1 cellular context compared by ENCODE assay signal in genomic region chr9:128656416-128657343, GRCh38.
TF ChIP-seq lines count a peak whose summit lies in the region.

TSS of gene DYNC2I2 (minus strand) at chr9:128656847. CDS start at chr9:128656726, 121 bp downstream.

TF ChIP-seq in GM12878, 131 proteins besides CTCF, POLR2A, EP300 and RAD21 (continued from another document):
- no peak for TF ChIP-seq ZZZ3 (IDR thresholded peaks at IDR 0.05; ENCODE audit: control insufficient read depth, insufficient read length, low read depth)
- TF ChIP-seq BRCA1 (IDR thresholded peaks at IDR 0.05; ENCODE audit: low read depth, low read length): no peak
- TF ChIP-seq SIX5 (IDR thresholded peaks at IDR 0.05; ENCODE audit: low read depth, low read length, severe bottlenecking): peak; percentile 53
- peak; percentile 10 for TF ChIP-seq BCL3 (IDR thresholded peaks at IDR 0.05; ENCODE audit: borderline replicate concordance, insufficient read depth, low read depth, low read length, poor library complexity, severe bottlenecking)
- TF ChIP-seq BHLHE40 (IDR thresholded peaks at IDR 0.05; ENCODE audit: borderline replicate concordance in 1 of 2, low read depth in 2 of 2, low read length in 1 of 2): peak; percentile 90 to 97
- TF ChIP-seq, protein P1, sequence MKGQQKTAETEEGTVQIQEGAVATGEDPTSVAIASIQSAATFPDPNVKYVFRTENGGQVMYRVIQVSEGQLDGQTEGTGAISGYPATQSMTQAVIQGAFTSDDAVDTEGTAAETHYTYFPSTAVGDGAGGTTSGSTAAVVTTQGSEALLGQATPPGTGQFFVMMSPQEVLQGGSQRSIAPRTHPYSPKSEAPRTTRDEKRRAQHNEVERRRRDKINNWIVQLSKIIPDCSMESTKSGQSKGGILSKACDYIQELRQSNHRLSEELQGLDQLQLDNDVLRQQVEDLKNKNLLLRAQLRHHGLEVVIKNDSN (IDR thresholded peaks at IDR 0.05; ENCODE audit: borderline replicate concordance, extremely low read length, insufficient read depth, low read depth, low read length): no peak
- TF ChIP-seq BCLAF1 (IDR thresholded peaks at IDR 0.05): peak; percentile 59; the same call in 1 of the 2 replicates
- no peak for TF ChIP-seq JUND (IDR thresholded peaks at IDR 0.05; ENCODE audit: low read depth, low read length)
- peak; percentile 97 for TF ChIP-seq LARP7 (IDR thresholded peaks at IDR 0.05)
- TF ChIP-seq RFX5 (IDR thresholded peaks at IDR 0.05; ENCODE audit: low read depth, low read length): no peak
- TF ChIP-seq TCF12 (IDR thresholded peaks at IDR 0.05; ENCODE audit: low read depth, low read length): peak; percentile 35; the same call in 1 of the 2 replicates
- TF ChIP-seq, protein P2, sequence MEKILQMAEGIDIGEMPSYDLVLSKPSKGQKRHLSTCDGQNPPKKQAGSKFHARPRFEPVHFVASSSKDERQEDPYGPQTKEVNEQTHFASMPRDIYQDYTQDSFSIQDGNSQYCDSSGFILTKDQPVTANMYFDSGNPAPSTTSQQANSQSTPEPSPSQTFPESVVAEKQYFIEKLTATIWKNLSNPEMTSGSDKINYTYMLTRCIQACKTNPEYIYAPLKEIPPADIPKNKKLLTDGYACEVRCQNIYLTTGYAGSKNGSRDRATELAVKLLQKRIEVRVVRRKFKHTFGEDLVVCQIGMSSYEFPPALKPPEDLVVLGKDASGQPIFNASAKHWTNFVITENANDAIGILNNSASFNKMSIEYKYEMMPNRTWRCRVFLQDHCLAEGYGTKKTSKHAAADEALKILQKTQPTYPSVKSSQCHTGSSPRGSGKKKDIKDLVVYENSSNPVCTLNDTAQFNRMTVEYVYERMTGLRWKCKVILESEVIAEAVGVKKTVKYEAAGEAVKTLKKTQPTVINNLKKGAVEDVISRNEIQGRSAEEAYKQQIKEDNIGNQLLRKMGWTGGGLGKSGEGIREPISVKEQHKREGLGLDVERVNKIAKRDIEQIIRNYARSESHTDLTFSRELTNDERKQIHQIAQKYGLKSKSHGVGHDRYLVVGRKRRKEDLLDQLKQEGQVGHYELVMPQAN (conservative IDR thresholded peaks at IDR 0.05): peak; percentile 86
- TF ChIP-seq POLR2AphosphoS2 (IDR thresholded peaks at IDR 0.05; ENCODE audit: low read depth, low read length): 0 out of 2 replicates have a peak, but pooled peaks have one; percentile 70
- 0 out of 2 replicates have a peak, but pooled peaks have one; percentile 36 for TF ChIP-seq PML (IDR thresholded peaks at IDR 0.05; ENCODE audit: low read length)
- 0 out of 2 replicates have a peak, but pooled peaks have one; percentile 61 for TF ChIP-seq NFXL1 (IDR thresholded peaks at IDR 0.05; ENCODE audit: borderline replicate concordance)
- TF ChIP-seq GATAD2B (conservative IDR thresholded peaks at IDR 0.05; ENCODE audit: low read depth): peak; percentile 98
- peak; percentile 89; the same call in 1 of the 2 replicates for TF ChIP-seq RB1 (IDR thresholded peaks at IDR 0.05; ENCODE audit: borderline replicate concordance)
- no peak; the same call in 1 of the 2 replicates for TF ChIP-seq SMC3 (IDR thresholded peaks at IDR 0.05; ENCODE audit: borderline replicate concordance, low read length)
- TF ChIP-seq POLR2AphosphoS5 (IDR thresholded peaks at IDR 0.05; ENCODE audit: low read length): peak; percentile 85
- no peak for TF ChIP-seq CHD4 (IDR thresholded peaks at IDR 0.05)
- TF ChIP-seq FOS (IDR thresholded peaks at IDR 0.05; ENCODE audit: borderline replicate concordance, extremely low read depth, insufficient read length): no peak
- no peak; the same call in 1 of the 2 replicates for TF ChIP-seq CHD1 (IDR thresholded peaks at IDR 0.05; ENCODE audit: low read depth, low read length)
- no peak for TF ChIP-seq TCF7 (IDR thresholded peaks at IDR 0.05; ENCODE audit: borderline replicate concordance)
- TF ChIP-seq IKZF2 (IDR thresholded peaks at IDR 0.05): peak; percentile 85 to 94
- TF ChIP-seq ZSCAN29 (IDR thresholded peaks at IDR 0.05): peak; percentile 68; the same call in 1 of the 2 replicates
- TF ChIP-seq IRF4 (IDR thresholded peaks at IDR 0.05; ENCODE audit: low read depth, low read length): no peak; the same call in 1 of the 2 replicates
- peak; percentile 85 for TF ChIP-seq BACH1 (IDR thresholded peaks at IDR 0.05; ENCODE audit: borderline replicate concordance)
- 0 out of 2 replicates have a peak, but pooled peaks have one; percentile 2 for TF ChIP-seq MTA3 (IDR thresholded peaks at IDR 0.05; ENCODE audit: borderline replicate concordance, low read length)
- TF ChIP-seq SPI1 (IDR thresholded peaks at IDR 0.05; ENCODE audit: borderline replicate concordance, insufficient read depth, low read depth, low read length): peak; percentile 50; the same call in 1 of the 2 replicates
- 0 out of 2 replicates have a peak, but pooled peaks have one; percentile 64 for TF ChIP-seq HDGF (IDR thresholded peaks at IDR 0.05)
- TF ChIP-seq BMI1 (IDR thresholded peaks at IDR 0.05; ENCODE audit: borderline replicate concordance): peak; percentile 93
- TF ChIP-seq NR2C2 (IDR thresholded peaks at IDR 0.05; ENCODE audit: borderline replicate concordance, control insufficient read depth, insufficient read length, low read depth): no peak
- peak; percentile 94 for TF ChIP-seq NR2C1 (IDR thresholded peaks at IDR 0.05)
- TF ChIP-seq ZNF24 (IDR thresholded peaks at IDR 0.05): 0 out of 2 replicates have a peak, but pooled peaks have one; percentile 19
- TF ChIP-seq ATF2 (IDR thresholded peaks at IDR 0.05; ENCODE audit: low read length): no peak
- TF ChIP-seq KDM1A (IDR thresholded peaks at IDR 0.05; ENCODE audit: borderline replicate concordance): no peak
- no peak for TF ChIP-seq MEF2A (IDR thresholded peaks at IDR 0.05; ENCODE audit: insufficient read depth, low read depth, low read length)
- TF ChIP-seq MLLT1 (IDR thresholded peaks at IDR 0.05): peak; percentile 91
- no peak for TF ChIP-seq ZNF622 (IDR thresholded peaks at IDR 0.05)
- peak; percentile 60 for TF ChIP-seq E4F1 (IDR thresholded peaks at IDR 0.05; ENCODE audit: borderline replicate concordance, partially characterized antibody)
- no peak for TF ChIP-seq MYB (IDR thresholded peaks at IDR 0.05; ENCODE audit: borderline replicate concordance, low read depth, low read length)
- peak; percentile 91; the same call in 1 of the 2 replicates for TF ChIP-seq RCOR1 (conservative IDR thresholded peaks at IDR 0.05; ENCODE audit: low read depth, low read length)
- peak; percentile 84 for TF ChIP-seq SMARCA5 (IDR thresholded peaks at IDR 0.05)
- TF ChIP-seq PAX8 (IDR thresholded peaks at IDR 0.05): peak; percentile 98
- TF ChIP-seq FOXK2 (IDR thresholded peaks at IDR 0.05): no peak
- TF ChIP-seq IKZF1 (conservative IDR thresholded peaks at IDR 0.05): peak; percentile 99
- peak; percentile 73 for TF ChIP-seq HCFC1 (IDR thresholded peaks at IDR 0.05; ENCODE audit: low read length)
- peak; percentile 65; the same call in 1 of the 2 replicates for TF ChIP-seq EED (IDR thresholded peaks at IDR 0.05; ENCODE audit: low read depth)
- peak; percentile 60; the same call in 1 of the 2 replicates for TF ChIP-seq RUNX3 (IDR thresholded peaks at IDR 0.05; ENCODE audit: low read length)
- TF ChIP-seq SP1 (IDR thresholded peaks at IDR 0.05; ENCODE audit: low read depth, low read length): peak; percentile 5
- TF ChIP-seq, protein P3, sequence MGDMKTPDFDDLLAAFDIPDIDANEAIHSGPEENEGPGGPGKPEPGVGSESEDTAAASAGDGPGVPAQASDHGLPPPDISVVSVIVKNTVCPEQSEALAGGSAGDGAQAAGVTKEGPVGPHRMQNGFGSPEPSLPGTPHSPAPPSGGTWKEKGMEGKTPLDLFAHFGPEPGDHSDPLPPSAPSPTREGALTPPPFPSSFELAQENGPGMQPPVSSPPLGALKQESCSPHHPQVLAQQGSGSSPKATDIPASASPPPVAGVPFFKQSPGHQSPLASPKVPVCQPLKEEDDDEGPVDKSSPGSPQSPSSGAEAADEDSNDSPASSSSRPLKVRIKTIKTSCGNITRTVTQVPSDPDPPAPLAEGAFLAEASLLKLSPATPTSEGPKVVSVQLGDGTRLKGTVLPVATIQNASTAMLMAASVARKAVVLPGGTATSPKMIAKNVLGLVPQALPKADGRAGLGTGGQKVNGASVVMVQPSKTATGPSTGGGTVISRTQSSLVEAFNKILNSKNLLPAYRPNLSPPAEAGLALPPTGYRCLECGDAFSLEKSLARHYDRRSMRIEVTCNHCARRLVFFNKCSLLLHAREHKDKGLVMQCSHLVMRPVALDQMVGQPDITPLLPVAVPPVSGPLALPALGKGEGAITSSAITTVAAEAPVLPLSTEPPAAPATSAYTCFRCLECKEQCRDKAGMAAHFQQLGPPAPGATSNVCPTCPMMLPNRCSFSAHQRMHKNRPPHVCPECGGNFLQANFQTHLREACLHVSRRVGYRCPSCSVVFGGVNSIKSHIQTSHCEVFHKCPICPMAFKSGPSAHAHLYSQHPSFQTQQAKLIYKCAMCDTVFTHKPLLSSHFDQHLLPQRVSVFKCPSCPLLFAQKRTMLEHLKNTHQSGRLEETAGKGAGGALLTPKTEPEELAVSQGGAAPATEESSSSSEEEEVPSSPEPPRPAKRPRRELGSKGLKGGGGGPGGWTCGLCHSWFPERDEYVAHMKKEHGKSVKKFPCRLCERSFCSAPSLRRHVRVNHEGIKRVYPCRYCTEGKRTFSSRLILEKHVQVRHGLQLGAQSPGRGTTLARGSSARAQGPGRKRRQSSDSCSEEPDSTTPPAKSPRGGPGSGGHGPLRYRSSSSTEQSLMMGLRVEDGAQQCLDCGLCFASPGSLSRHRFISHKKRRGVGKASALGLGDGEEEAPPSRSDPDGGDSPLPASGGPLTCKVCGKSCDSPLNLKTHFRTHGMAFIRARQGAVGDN (IDR thresholded peaks at IDR 0.05): peak; percentile 41
